Comparison of ENCODE assay signal across 30 cellular contexts in the genomic region with DNA sequence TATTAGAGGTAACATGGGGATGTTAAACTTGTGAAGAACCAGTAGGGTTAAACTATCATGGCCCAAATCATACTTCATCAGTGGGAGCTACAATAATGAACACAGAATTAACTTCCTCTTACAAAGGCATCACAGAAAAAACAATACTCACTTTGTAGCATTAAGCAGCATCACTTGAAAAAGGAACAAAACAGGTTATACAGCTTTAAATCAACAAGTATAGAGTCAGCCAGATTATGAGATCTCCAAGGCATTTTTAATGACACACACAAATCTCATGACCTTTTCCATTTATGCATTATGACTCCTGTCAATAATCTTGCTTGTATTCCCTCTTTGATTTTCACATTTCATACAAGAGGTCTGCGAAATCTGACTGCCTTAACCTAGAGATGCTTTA. TPM values are rescaled to one million over a fixed set of nuclear protein-coding genes. Genes with fewer than 3 reads are reported as not detected.
A peak's percentile ranks its signal among the peaks of the same experiment; 100 is the strongest.
DNase-seq lines count a peak whose midpoint lies in the region; ATAC-seq, FAIRE-seq and TF ChIP-seq lines count a peak whose summit lies in the region.
"Had no signal": no experiment of that assay in that cellular context is flagged by ENCODE, and none has a peak within 500 bp of the region (broad histone marks: within the 10 kb centered on the region; RNA-seq: fewer than 3 reads in every experiment).

No MANE protein-coding gene starts in this region.

- H3K9me3 Mint-ChIP-seq in natural killer cell (no peaks in the 10 kb centered on the region), astrocyte (ENCODE audit: unreplicated experiment) (no peaks in the 10 kb centered on the region)
- H3K9me3 Mint-ChIP-seq in natural killer cell treated with Interleukin-12 subunit alpha and Interleukin-12 subunit beta and Interleukin-15 and Interleukin-18, amount 100 ng/mL, for 72 hours: peaks cover 3% of the 10 kb centered on the region
- H3K9me3 Mint-ChIP-seq: CD4-positive, alpha-beta T cell; memory B cell; neural crest cell had no signal

- no peak for ATAC-seq in natural killer cell
- no peak for ATAC-seq in natural killer cell treated with Interleukin-12 subunit alpha and Interleukin-12 subunit beta and Interleukin-15 and Interleukin-18, amount 100 ng/mL, for 72 hours
- ATAC-seq: left colon had no signal

- H3K9me3 ChIP-seq in astrocyte (ENCODE audit: insufficient read depth, low read depth, low read length): no peaks in the 10 kb centered on the region
- no peaks in the 10 kb centered on the region for H3K9me3 ChIP-seq in keratinocyte (ENCODE audit: control insufficient read depth, low read depth, low read length)
- H3K9me3 ChIP-seq in WERI-Rb-1 (ENCODE audit: severe bottlenecking): no peaks in the 10 kb centered on the region
- H3K9me3 ChIP-seq: SJCRH30 had no signal

- H3K4me3 Mint-ChIP-seq in natural killer cell: no peak overlapping the region
- H3K4me3 Mint-ChIP-seq in natural killer cell treated with Interleukin-12 subunit alpha and Interleukin-12 subunit beta and Interleukin-15 and Interleukin-18, amount 100 ng/mL, for 72 hours: no peak overlapping the region
- H3K4me3 Mint-ChIP-seq in astrocyte (ENCODE audit: unreplicated experiment): no peak overlapping the region
- H3K4me3 Mint-ChIP-seq: CD4-positive, alpha-beta T cell; memory B cell; neural crest cell had no signal

- DNase-seq in natural killer cell: no peak
- no peak for DNase-seq in natural killer cell treated with Interleukin-12 subunit alpha and Interleukin-12 subunit beta and Interleukin-15 and Interleukin-18, amount 100 ng/mL, for 72 hours (ENCODE audit: low spot score)
- no peak for DNase-seq in astrocyte (ENCODE audit: low read depth)
- DNase-seq in keratinocyte (ENCODE audit: low read depth, low spot score): no peak
- no peak for DNase-seq in MV-4-11 (lab: John Stamatoyannopoulos, UW)
- no peak for DNase-seq in WERI-Rb-1
- DNase-seq in NCI-H1105 (lab: John Stamatoyannopoulos, UW): no peak
- DNase-seq: activated CD4-positive, alpha-beta T cell treated with anti-CD3 and anti-CD28 coated beads for 48 hours; activated CD8-positive, alpha-beta memory T cell treated with anti-CD3 and anti-CD28 coated beads for 24 hours; activated naive CD4-positive, alpha-beta T cell treated with anti-CD3 and anti-CD28 coated beads, Interleukin-2, amount 50 U/mL, for 16 hours; activated T-cell treated with anti-CD3 and anti-CD28 coated beads for 4 hours; brain microvascular endothelial cell; CD4-positive, alpha-beta T cell; EL; H7; hypothalamus; IMR-90; left colon; NCI-H1092 treated with DMSO at 0.1 percent for 48 hours; NCI-H1930; NCI-H345; NCI-H774; SJCRH30; stimulated activated naive CD4-positive, alpha-beta T cell treated with Interleukin-2 at 50 U/mL for 16 hours; T1000 had no signal

- H3K79me2 ChIP-seq in astrocyte (ENCODE audit: insufficient read depth, low read length) (peaks cover 47% of the 10 kb centered on the region), keratinocyte (ENCODE audit: control insufficient read depth, insufficient read depth, low read length) (peaks cover 15% of the 10 kb centered on the region)

- H3K27me3 Mint-ChIP-seq in natural killer cell (ENCODE audit: low read depth in 2 of 2) (no peaks in the 10 kb centered on the region), astrocyte (ENCODE audit: low read depth, unreplicated experiment) (no peaks in the 10 kb centered on the region)
- H3K27me3 Mint-ChIP-seq in natural killer cell treated with Interleukin-12 subunit alpha and Interleukin-12 subunit beta and Interleukin-15 and Interleukin-18, amount 100 ng/mL, for 72 hours: no peaks in the 10 kb centered on the region
- H3K27me3 Mint-ChIP-seq: CD4-positive, alpha-beta T cell; memory B cell had no signal

- no peak for TF ChIP-seq CTCF in natural killer cell (IDR thresholded peaks at IDR 0.05)
- no peak for TF ChIP-seq CTCF in astrocyte (IDR thresholded peaks at IDR 0.05; ENCODE audit: insufficient read depth, low read depth, low read length)
- no peak for TF ChIP-seq CTCF in keratinocyte (optimal IDR thresholded peaks at IDR 0.05 in 1 of 3, IDR thresholded peaks at IDR 0.05 in 1 of 3, conservative IDR thresholded peaks at IDR 0.05 in 1 of 3; ENCODE audit: extremely low read depth in 1 of 3, insufficient read depth in 2 of 3, low read length in 3 of 3)
- TF ChIP-seq CTCF in WERI-Rb-1 (IDR thresholded peaks at IDR 0.05; ENCODE audit: low read depth, low read length): no peak

- no peaks in the 10 kb centered on the region for H3K9me1 ChIP-seq in keratinocyte (ENCODE audit: control insufficient read depth, extremely low read depth, insufficient read depth, low read length)

- dilution Hi-C loops in keratinocyte (cut with MboI; ENCODE audit: extremely low pct_ligation_motif_present, low sequenced_read_pairs): no loop called here

- no peak overlapping the region for H3K9ac ChIP-seq in astrocyte (ENCODE audit: low read length)
- no peak overlapping the region for H3K9ac ChIP-seq in keratinocyte (ENCODE audit: control insufficient read depth, extremely low read depth, insufficient read depth, low read length)
- H3K9ac ChIP-seq: parathyroid adenoma had no signal

- H3K4me1 ChIP-seq in astrocyte (ENCODE audit: insufficient read depth, low read length): no peaks in the 10 kb centered on the region
- H3K4me1 ChIP-seq in keratinocyte (ENCODE audit: control insufficient read depth, extremely low read depth, insufficient read depth, low read length): peaks cover 2% of the 10 kb centered on the region
- H3K4me1 ChIP-seq: parathyroid adenoma, SJCRH30 had no signal

- H3K4me3 ChIP-seq in astrocyte (ENCODE audit: insufficient read depth, low read depth, low read length): no peak overlapping the region
- no peak overlapping the region for H3K4me3 ChIP-seq in keratinocyte (ENCODE audit: control insufficient read depth in 2 of 3, extremely low read depth in 1 of 3, insufficient read depth in 2 of 3, low read depth in 1 of 3, low read length in 3 of 3)
- H3K4me3 ChIP-seq in WERI-Rb-1 (ENCODE audit: low read depth, low read length): no peak overlapping the region
- H3K4me3 ChIP-seq: SJCRH30, skin epidermis had no signal

- H3K4me1 Mint-ChIP-seq in natural killer cell (peaks cover 4 to 15% of the 10 kb centered on the region in 2 donors), astrocyte (ENCODE audit: low read depth, unreplicated experiment) (no peaks in the 10 kb centered on the region)
- peaks cover 4 to 10% of the 10 kb centered on the region in 2 donors for H3K4me1 Mint-ChIP-seq in natural killer cell treated with Interleukin-12 subunit alpha and Interleukin-12 subunit beta and Interleukin-15 and Interleukin-18, amount 100 ng/mL, for 72 hours (ENCODE audit: low read depth in 2 of 2)
- H3K4me1 Mint-ChIP-seq: neural crest cell had no signal

- intact Hi-C loops in natural killer cell (cut with micrococcal nuclease): no loop called here

- H3K27ac ChIP-seq in astrocyte (ENCODE audit: low read depth, low read length) (no peak overlapping the region), keratinocyte (ENCODE audit: control insufficient read depth, insufficient read depth, low read length) (no peak overlapping the region), WERI-Rb-1 (no peak overlapping the region)
- H3K27ac ChIP-seq: brain microvascular endothelial cell, parathyroid adenoma, SJCRH30 had no signal

- no peak overlapping the region for H3K4me2 ChIP-seq in astrocyte (ENCODE audit: low read length)
- H3K4me2 ChIP-seq in keratinocyte (ENCODE audit: control insufficient read depth, extremely low read depth, insufficient read depth, low read depth, low read length): no peak overlapping the region

- H2AFZ ChIP-seq in astrocyte (ENCODE audit: low read depth, low read length) (no peak overlapping the region), keratinocyte (ENCODE audit: control insufficient read depth, low read length) (no peak overlapping the region)
- H2AFZ ChIP-seq: parathyroid adenoma had no signal

- peaks cover 27% of the 10 kb centered on the region for H3K36me3 ChIP-seq in astrocyte (ENCODE audit: insufficient read depth, low read length)
- H3K36me3 ChIP-seq in keratinocyte (ENCODE audit: control insufficient read depth in 2 of 2, extremely low read depth in 1 of 2, insufficient read depth in 2 of 2, low read length in 2 of 2): peaks cover 4 to 6% of the 10 kb centered on the region in 2 experiments
- peaks cover 74% of the 10 kb centered on the region for H3K36me3 ChIP-seq in WERI-Rb-1

- H4K20me1 ChIP-seq in astrocyte (ENCODE audit: insufficient read depth, low read length) (peaks cover 8% of the 10 kb centered on the region), keratinocyte (ENCODE audit: control insufficient read depth, extremely low read depth, insufficient read depth, low read length) (no peaks in the 10 kb centered on the region)

- H3K36me3 Mint-ChIP-seq in natural killer cell (peaks cover 8% of the 10 kb centered on the region), astrocyte (ENCODE audit: low read depth, unreplicated experiment) (peaks cover 3% of the 10 kb centered on the region)
- H3K36me3 Mint-ChIP-seq in natural killer cell treated with Interleukin-12 subunit alpha and Interleukin-12 subunit beta and Interleukin-15 and Interleukin-18, amount 100 ng/mL, for 72 hours: peaks cover 15% of the 10 kb centered on the region

- H3K27ac Mint-ChIP-seq in natural killer cell: peak overlapping the region; percentile 18 to 59
- no peak overlapping the region for H3K27ac Mint-ChIP-seq in natural killer cell treated with Interleukin-12 subunit alpha and Interleukin-12 subunit beta and Interleukin-15 and Interleukin-18, amount 100 ng/mL, for 72 hours
- H3K27ac Mint-ChIP-seq in astrocyte (ENCODE audit: unreplicated experiment): no peak overlapping the region
- H3K27ac Mint-ChIP-seq: activated T-helper 2 cell treated with anti-CD3 and anti-CD28 coated beads, Interferon-gamma antibody, Interleukin-2, Interleukin-4, amounts not matched to agents 10 μg/mL and 5 μg/mL and 100 μg/mL, durations not matched to agents 14 hours and 24 hours and 36 hours; CD4-positive, alpha-beta T cell; memory B cell had no signal

- FAIRE-seq in astrocyte (lab: Jason Lieb, UNC) (peak; percentile 9), keratinocyte (lab: Jason Lieb, UNC) (peak; percentile 79)

- H3K27me3 ChIP-seq in astrocyte (ENCODE audit: insufficient read depth, low read length): no peaks in the 10 kb centered on the region
- H3K27me3 ChIP-seq in keratinocyte (ENCODE audit: control insufficient read depth, extremely low read depth, insufficient read depth, low read length): no peaks in the 10 kb centered on the region
- H3K27me3 ChIP-seq in WERI-Rb-1 (ENCODE audit: insufficient read depth, low read depth, severe bottlenecking): no peaks in the 10 kb centered on the region
- H3K27me3 ChIP-seq: brain microvascular endothelial cell had no signal

RNA-seq across cellular contexts. Expression of a gene that starts 18.3 kb away (rescaled TPM):
- total RNA-seq in natural killer cell: 100 to 1,000 TPM in 1 of 3 donors, 10 to 100 TPM in 2; 80.2 to 111 (median 92.8) TPM
- total RNA-seq in natural killer cell treated with Interleukin-12 subunit alpha and Interleukin-12 subunit beta and Interleukin-15 and Interleukin-18, amount 100 ng/mL, for 72 hours: 10 to 100 TPM; 50.5 to 73.9 TPM
- 75.8 and 92.2 TPM in 2 replicates for total RNA-seq in astrocyte
- polyA plus RNA-seq in keratinocyte: 38.9 to 63.1 TPM (median 50.4 TPM) in 3 replicates
- 58.7 TPM for polyA plus RNA-seq in keratinocyte (2011; ENCODE audit: low read depth)
- 33.6 and 66.5 TPM in 2 replicates for polyA plus RNA-seq in keratinocyte (2011; cell fraction: cytosol; rRNA removed)
- 57.7 and 69.8 TPM in 2 replicates for polyA plus RNA-seq in keratinocyte (2011; cell fraction: nucleus; rRNA removed)
- polyA plus RNA-seq in keratinocyte (2012; ENCODE audit: low replicate concordance): 32.3 and 46.8 TPM in 2 replicates
- 33.0 to 79.0 TPM (median 57.3 TPM) in 3 replicates for polyA minus RNA-seq in keratinocyte
- polyA minus RNA-seq in keratinocyte (2011; cell fraction: cytosol; rRNA and poly(A)+ RNA removed): 47.8 TPM
- 49.9 and 80.8 TPM in 2 replicates for polyA minus RNA-seq in keratinocyte (2011; cell fraction: nucleus; rRNA and poly(A)+ RNA removed)

RNA-seq across cellular contexts. Expression of a gene that starts 44.8 kb away (rescaled TPM):
- total RNA-seq in natural killer cell: 10 to 100 TPM; 14.3 to 15.6 (median 14.5) TPM
- 10 to 100 TPM; 10.7 to 11.0 TPM for total RNA-seq in natural killer cell treated with Interleukin-12 subunit alpha and Interleukin-12 subunit beta and Interleukin-15 and Interleukin-18, amount 100 ng/mL, for 72 hours
- total RNA-seq in astrocyte: 67.4 and 74.7 TPM in 2 replicates
- 15.6 to 36.6 TPM (median 33.4 TPM) in 3 replicates for polyA plus RNA-seq in keratinocyte
- 12.9 TPM for polyA plus RNA-seq in keratinocyte (2011; ENCODE audit: low read depth)
- polyA plus RNA-seq in keratinocyte (2011; cell fraction: cytosol; rRNA removed): 24.8 and 46.1 TPM in 2 replicates
- polyA plus RNA-seq in keratinocyte (2011; cell fraction: nucleus; rRNA removed): 20.5 and 26.7 TPM in 2 replicates
- 31.5 and 34.6 TPM in 2 replicates for polyA plus RNA-seq in keratinocyte (2012; ENCODE audit: low replicate concordance)
- 1.9 to 9.4 TPM (median 4.4 TPM) in 3 replicates for polyA minus RNA-seq in keratinocyte
- 8.1 TPM for polyA minus RNA-seq in keratinocyte (2011; cell fraction: cytosol; rRNA and poly(A)+ RNA removed)
- 3.4 and 5.0 TPM in 2 replicates for polyA minus RNA-seq in keratinocyte (2011; cell fraction: nucleus; rRNA and poly(A)+ RNA removed)

Comparison
In these comparisons a context has a peak if more than half of its experiments do, and no peak if none do; other contexts are left out.
1. H3K27ac Mint-ChIP-seq: peak in natural killer cell (2 of 2); none in natural killer cell treated with Interleukin-12 subunit alpha and Interleukin-12 subunit beta and Interleukin-15 and Interleukin-18, amount 100 ng/mL, for 72 hours (0 of 2) and astrocyte (single experiment).